13 cellular contexts compared by ENCODE assay signal in genomic region chr10:1287493-1288480, GRCh38.
DNase-seq lines count a peak whose midpoint lies in the region; ATAC-seq lines count a peak whose summit lies in the region.
"Had no signal": no experiment of that assay in that cellular context is flagged by ENCODE, and none has a peak within 500 bp of the region (broad histone marks: within the 10 kb centered on the region; RNA-seq: fewer than 3 reads in every experiment).

No MANE protein-coding gene starts in this region.

- H3K4me3 Mint-ChIP-seq in activated CD4-positive, alpha-beta T cell treated with anti-CD3 and anti-CD28 coated beads for 36 hours: no peak overlapping the region

- DNase-seq in activated CD4-positive, alpha-beta T cell treated with anti-CD3 and anti-CD28 coated beads for 36 hours: no peak
- DNase-seq in activated CD4-positive, alpha-beta T cell treated with anti-CD3 and anti-CD28 coated beads, Interleukin-2, amount 50 U/mL, for 1 hour: no peak
- DNase-seq in RKO (ENCODE audit: low spot score) (peak; percentile 36), left kidney (ENCODE audit: low read depth, low spot score) (peak; percentile 46), posterior vena cava (ENCODE audit: low spot score) (no peak)
- DNase-seq in stimulated activated CD4-positive, alpha-beta T cell treated with anti-CD3 and anti-CD28 coated beads, Interleukin-15, amount 100 ng/mL, for 24 hours: no peak
- DNase-seq: activated naive CD4-positive, alpha-beta T cell; EL; hippocampal formation; MM.1S; NCI-H510A treated with DMSO at 0.1 percent for 48 hours had no signal

- no peaks in the 10 kb centered on the region for H3K4me1 ChIP-seq in thymus (ENCODE audit: control insufficient read depth, insufficient read depth, low read length)

- peak overlapping the region; percentile 31 for H3K27ac Mint-ChIP-seq in activated CD4-positive, alpha-beta T cell treated with anti-CD3 and anti-CD28 coated beads for 36 hours

- peaks cover 7% of the 10 kb centered on the region for H3K4me1 Mint-ChIP-seq in activated CD4-positive, alpha-beta T cell treated with anti-CD3 and anti-CD28 coated beads for 36 hours

- intact Hi-C loops in activated CD4-positive, alpha-beta T cell treated with anti-CD3 and anti-CD28 coated beads for 36 hours (cut with DNase I, micrococcal nuclease): no loop called here
- intact Hi-C loops in posterior vena cava (cut with DNase I): no loop called here

- no peak overlapping the region for H3K4me3 ChIP-seq in thymus (ENCODE audit: low read length)

- no peaks in the 10 kb centered on the region for H3K27me3 ChIP-seq in thymus (ENCODE audit: control insufficient read depth, insufficient read depth)

- H3K27ac ChIP-seq in thymus (ENCODE audit: low read depth): peak overlapping the region; percentile 73

- no peaks in the 10 kb centered on the region for H3K36me3 ChIP-seq in thymus (ENCODE audit: control insufficient read depth, insufficient read depth)

- H3K9me3 Mint-ChIP-seq in activated CD4-positive, alpha-beta T cell treated with anti-CD3 and anti-CD28 coated beads for 36 hours (ENCODE audit: low read depth): no peaks in the 10 kb centered on the region

- no peaks in the 10 kb centered on the region for H3K9me3 ChIP-seq in thymus (ENCODE audit: control insufficient read depth)

- POLR2A ChIA-PET in activated CD4-positive, alpha-beta T cell treated with anti-CD3 and anti-CD28 coated beads for 36 hours (lab: Charles Lee): no interaction called here

- peak; percentile 33 for ATAC-seq in activated CD4-positive, alpha-beta T cell treated with anti-CD3 and anti-CD28 coated beads for 36 hours
- ATAC-seq in HG02623 (IDR thresholded peaks at IDR 0.05; ENCODE audit: unreplicated experiment): no peak

- peaks cover 10% of the 10 kb centered on the region for H3K27me3 Mint-ChIP-seq in activated CD4-positive, alpha-beta T cell treated with anti-CD3 and anti-CD28 coated beads for 36 hours

- no peaks in the 10 kb centered on the region for H3K36me3 Mint-ChIP-seq in activated CD4-positive, alpha-beta T cell treated with anti-CD3 and anti-CD28 coated beads for 36 hours (ENCODE audit: low read depth)

- CTCF ChIA-PET in activated CD4-positive, alpha-beta T cell treated with anti-CD3 and anti-CD28 coated beads for 36 hours (lab: Charles Lee): no interaction called here

- 65% methylated on average over 17 of the region's 17 CpGs for WGBS in thymus

Comparison
In these comparisons a context has a peak if more than half of its experiments do, and no peak if none do; other contexts are left out.
1. DNase-seq: peak in RKO (single experiment) and left kidney (single experiment); none in activated CD4-positive, alpha-beta T cell treated with anti-CD3 and anti-CD28 coated beads for 36 hours (single experiment), activated CD4-positive, alpha-beta T cell treated with anti-CD3 and anti-CD28 coated beads, Interleukin-2, amount 50 U/mL, for 1 hour (single experiment), posterior vena cava (single experiment) and stimulated activated CD4-positive, alpha-beta T cell treated with anti-CD3 and anti-CD28 coated beads, Interleukin-15, amount 100 ng/mL, for 24 hours (single experiment).